In genomic region chr12:48506836-48507235, GRCh38 we compare ENCODE assay signal across 3 cellular contexts. TPM values are rescaled to one million over a fixed set of nuclear protein-coding genes. Genes with fewer than 3 reads are reported as not detected.
"Had no signal": no experiment of that assay in that cellular context is flagged by ENCODE, and none has a peak within 500 bp of the region (broad histone marks: within the 10 kb centered on the region; RNA-seq: fewer than 3 reads in every experiment).

No MANE protein-coding gene starts in this region.

RNA-seq across cellular contexts. Expression of gene OR8S1, which starts 18.6 kb away (rescaled TPM):
- polyA plus RNA-seq: GM23248, GM23338, H1 had no signal

RNA-seq across cellular contexts. Expression of gene C12orf54, which starts 24.5 kb away (rescaled TPM):
- polyA plus RNA-seq: GM23248, GM23338, H1 had no signal

RNA-seq across cellular contexts. Expression of gene ANP32D, which starts 34.5 kb away (rescaled TPM):
- polyA plus RNA-seq: GM23248, GM23338, H1 had no signal
